In genomic region chr2:132374551-132374950, GRCh38 we compare ENCODE assay signal across 15 cellular contexts. TPM values are rescaled to one million over a fixed set of nuclear protein-coding genes. Genes with fewer than 3 reads are reported as not detected.
DNase-seq lines count a peak whose midpoint lies in the region; ATAC-seq and TF ChIP-seq lines count a peak whose summit lies in the region.
"Had no signal": no experiment of that assay in that cellular context is flagged by ENCODE, and none has a peak within 500 bp of the region (broad histone marks: within the 10 kb centered on the region; RNA-seq: fewer than 3 reads in every experiment).

No MANE protein-coding gene starts in this region.

- H3K4me3 ChIP-seq in mammary epithelial cell (replicated peaks in 1 of 3; ENCODE audit: insufficient read depth in 1 of 3, low read depth in 2 of 3, low read length in 3 of 3) (no peak overlapping the region), breast epithelium (no peak overlapping the region), hepatocyte (no peak overlapping the region)
- H3K4me3 ChIP-seq: cardiac muscle cell, testis had no signal

- TF ChIP-seq POLR2A in breast epithelium (IDR thresholded peaks at IDR 0.05) = no peak

- 56% methylated on average over 2 of the region's 2 CpGs for WGBS in mammary epithelial cell (ENCODE audit: low coverage, missing lambda C conversion rate)
- WGBS in hepatocyte (ENCODE audit: low lambda C conversion rate, missing lambda C conversion rate) = 61% methylated on average over 2 of the region's 2 CpGs

- intact Hi-C loops in mammary epithelial cell (cut with micrococcal nuclease) (no loop called here), breast epithelium (cut with DNase I; ENCODE audit: low total_unique reads) (no loop called here)

- H3K9me2 ChIP-seq in hepatocyte (replicated peaks; ENCODE audit: insufficient read depth) = no peaks in the 10 kb centered on the region

- ATAC-seq in HG03439 (IDR thresholded peaks at IDR 0.05; ENCODE audit: unreplicated experiment) (no peak), GM21825 (IDR thresholded peaks at IDR 0.05; ENCODE audit: unreplicated experiment) (no peak)
- ATAC-seq: SK-N-SH treated with all-trans-retinoic acid at 6 μM for 48 hours had no signal

- TF ChIP-seq CTCF in mammary epithelial cell (conservative IDR thresholded peaks at IDR 0.05 in 1 of 2, IDR thresholded peaks at IDR 0.05 in 1 of 2; ENCODE audit: extremely low read depth in 1 of 2, insufficient read depth in 1 of 2, low read depth in 1 of 2, low read length in 2 of 2) (no peak), breast epithelium (IDR thresholded peaks at IDR 0.05) (no peak), hepatocyte (IDR thresholded peaks at IDR 0.05; ENCODE audit: poor library complexity) (no peak)

- H3K9me3 ChIP-seq in mammary epithelial cell (replicated peaks; ENCODE audit: insufficient read depth, low read length) (peaks cover 5% of the 10 kb centered on the region), breast epithelium (no peaks in the 10 kb centered on the region), hepatocyte (ENCODE audit: low read depth) (no peaks in the 10 kb centered on the region)
- H3K9me3 ChIP-seq: testis had no signal

- dilution Hi-C loops in mammary epithelial cell (cut with HindIII; ENCODE audit: low sequenced_read_pairs) = no loop called here

- no peak overlapping the region for H3K4me2 ChIP-seq in mammary epithelial cell (ENCODE audit: insufficient read depth, low read depth, low read length)
- H3K4me2 ChIP-seq in hepatocyte = no peak overlapping the region

- in situ Hi-C loops in mammary epithelial cell (cut with MboI; ENCODE audit: low sequenced_read_pairs in 2 of 2) = no loop called here

- H3K4me1 ChIP-seq in mammary epithelial cell (ENCODE audit: insufficient read depth, low read length) (no peaks in the 10 kb centered on the region), breast epithelium (no peaks in the 10 kb centered on the region), hepatocyte (ENCODE audit: insufficient read depth) (no peaks in the 10 kb centered on the region)
- H3K4me1 ChIP-seq: testis had no signal

- no peak overlapping the region for H3K27ac ChIP-seq in mammary epithelial cell (ENCODE audit: insufficient read depth, low read depth, low read length)
- peak overlapping the region in 1 of 2 donors; percentile 11 for H3K27ac ChIP-seq in breast epithelium
- peak overlapping the region; percentile 23 for H3K27ac ChIP-seq in hepatocyte
- H3K27ac ChIP-seq: cardiac muscle cell, testis, VCaP had no signal

- DNase-seq in mammary epithelial cell (peak; percentile 60), breast epithelium (ENCODE audit: low spot score in 2 of 2) (no peak), amniotic epithelial cell (ENCODE audit: low read depth) (peak; percentile 75), hepatocyte (ENCODE audit: low spot score) (no peak), NCI-H2171 (lab: John Stamatoyannopoulos, UW) (no peak)
- DNase-seq in effector CD4-positive, alpha-beta T cell = no peak
- DNase-seq: activated gamma-delta T cell treated with Interleukin-2 at 50 U/mL for 16 hours; endodermal cell; stimulated activated CD4-positive, alpha-beta T cell treated with anti-CD3 and anti-CD28 coated beads, Interleukin-12 subunit alpha, Interleukin-12 subunit beta, amount 100 ng/mL, for 4 hours; testis had no signal

- H3K9ac ChIP-seq in mammary epithelial cell (ENCODE audit: insufficient read depth, low read length) = no peak overlapping the region

- H4K20me1 ChIP-seq in mammary epithelial cell (ENCODE audit: insufficient read depth, low read length) (no peaks in the 10 kb centered on the region), hepatocyte (ENCODE audit: insufficient read depth, poor library complexity, severe bottlenecking) (no peaks in the 10 kb centered on the region)

- CTCF ChIA-PET in mammary epithelial cell (lab: Charles Lee; ENCODE audit: low non-redundant PET) = no interaction called here

- no TSS peak for BruUV-seq in mammary epithelial cell (replicated peaks; lab: Mats Ljungman, UMichigan)

- H3K27me3 ChIP-seq in mammary epithelial cell (ENCODE audit: insufficient read depth, low read length) = no peaks in the 10 kb centered on the region
- H3K27me3 ChIP-seq in breast epithelium = no peaks in the 10 kb centered on the region
- no peaks in the 10 kb centered on the region for H3K27me3 ChIP-seq in hepatocyte
- H3K27me3 ChIP-seq: cardiac muscle cell, testis had no signal

- H3K79me2 ChIP-seq in mammary epithelial cell (ENCODE audit: insufficient read depth, low read length) (no peaks in the 10 kb centered on the region), hepatocyte (no peaks in the 10 kb centered on the region)

- H2AFZ ChIP-seq in mammary epithelial cell (ENCODE audit: low read depth, low read length) (no peak overlapping the region), hepatocyte (no peak overlapping the region)

- no peaks in the 10 kb centered on the region for H3K36me3 ChIP-seq in mammary epithelial cell (ENCODE audit: insufficient read depth, low read length)
- no peaks in the 10 kb centered on the region for H3K36me3 ChIP-seq in breast epithelium
- H3K36me3 ChIP-seq in hepatocyte (replicated peaks; ENCODE audit: insufficient read depth, low read depth) = no peaks in the 10 kb centered on the region
- H3K36me3 ChIP-seq: cardiac muscle cell had no signal

RNA-seq across cellular contexts. Expression of gene GPR39, which starts 42.1 kb away (rescaled TPM):
- 10 to 100 TPM in 1 of 2 donors, 1 to 10 TPM in 1; 5.7 to 10.3 TPM for total RNA-seq in mammary epithelial cell
- polyA plus RNA-seq in mammary epithelial cell = 15.6 TPM
- polyA minus RNA-seq in mammary epithelial cell = 23.3 TPM
- 10 to 100 TPM in 1 of 3 donors, 1 to 10 TPM in 1, under 1 TPM in 1; 0.16 to 10.4 (median 8.2) TPM for total RNA-seq in breast epithelium
- 14.5 and 23.3 TPM in 2 replicates for total RNA-seq in hepatocyte
- 8.2 and 11.1 TPM in 2 replicates for polyA plus RNA-seq in hepatocyte

Comparison
In these comparisons a context has a peak if more than half of its experiments do, and no peak if none do; other contexts are left out.
1. DNase-seq: peak in mammary epithelial cell (single experiment) and amniotic epithelial cell (single experiment); none in breast epithelium (0 of 2), hepatocyte (single experiment), effector CD4-positive, alpha-beta T cell (single experiment) and NCI-H2171 (single experiment).